1 cellular context compared by ENCODE assay signal in the genomic region with DNA sequence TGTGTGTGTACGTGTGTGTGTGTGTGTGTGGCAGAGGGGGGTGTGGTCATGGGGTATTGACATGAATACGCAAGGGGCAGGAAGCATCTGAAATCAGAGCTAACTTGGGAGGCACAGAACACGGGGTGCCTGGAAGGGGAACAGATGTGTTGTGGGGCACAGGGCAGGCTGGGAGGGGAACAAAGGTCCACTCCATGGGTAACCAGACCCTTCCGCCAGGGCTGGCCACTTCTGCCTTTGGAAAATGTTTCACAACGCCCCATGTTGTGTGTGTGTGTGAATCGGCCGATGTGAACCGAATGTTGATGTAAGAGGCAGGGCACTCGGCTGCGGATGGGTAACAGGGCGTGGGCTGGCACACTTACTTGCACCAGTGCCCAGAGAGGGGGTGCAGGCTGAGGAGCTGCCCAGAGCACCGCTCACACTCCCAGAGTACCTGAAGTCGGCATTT.
TF ChIP-seq lines count a peak whose summit lies in the region.

A gene with protein sequence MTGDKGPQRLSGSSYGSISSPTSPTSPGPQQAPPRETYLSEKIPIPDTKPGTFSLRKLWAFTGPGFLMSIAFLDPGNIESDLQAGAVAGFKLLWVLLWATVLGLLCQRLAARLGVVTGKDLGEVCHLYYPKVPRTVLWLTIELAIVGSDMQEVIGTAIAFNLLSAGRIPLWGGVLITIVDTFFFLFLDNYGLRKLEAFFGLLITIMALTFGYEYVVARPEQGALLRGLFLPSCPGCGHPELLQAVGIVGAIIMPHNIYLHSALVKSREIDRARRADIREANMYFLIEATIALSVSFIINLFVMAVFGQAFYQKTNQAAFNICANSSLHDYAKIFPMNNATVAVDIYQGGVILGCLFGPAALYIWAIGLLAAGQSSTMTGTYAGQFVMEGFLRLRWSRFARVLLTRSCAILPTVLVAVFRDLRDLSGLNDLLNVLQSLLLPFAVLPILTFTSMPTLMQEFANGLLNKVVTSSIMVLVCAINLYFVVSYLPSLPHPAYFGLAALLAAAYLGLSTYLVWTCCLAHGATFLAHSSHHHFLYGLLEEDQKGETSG (plus strand): TSS at position 358 of the 451 bp plus-strand sequence. CDS start 96 bp downstream, outside the sequence.

TF ChIP-seq in HepG2, 621 proteins besides CTCF, POLR2A, EP300 and RAD21 (continued from another document and continues in another):
- TF ChIP-seq BRF2 (CRISPR knock-in tag; IDR thresholded peaks at IDR 0.05) (no peak), ZSCAN9 (CRISPR knock-in tag; IDR thresholded peaks at IDR 0.05; ENCODE audit: borderline replicate concordance) (no peak), MAZ (IDR thresholded peaks at IDR 0.05; ENCODE audit: borderline replicate concordance, low read depth, low read length) (no peak), MAZ (CRISPR knock-in tag; IDR thresholded peaks at IDR 0.05; ENCODE audit: low read depth) (no peak), FOXK2 (IDR thresholded peaks at IDR 0.05) (0 out of 2 replicates have a peak, but pooled peaks have one; percentile 24), RORA (CRISPR knock-in tag; IDR thresholded peaks at IDR 0.05) (no peak), ZNF772 (CRISPR knock-in tag; IDR thresholded peaks at IDR 0.05) (no peak), NFYC (CRISPR knock-in tag; IDR thresholded peaks at IDR 0.05) (no peak), CBX5 (CRISPR knock-in tag; IDR thresholded peaks at IDR 0.05; ENCODE audit: borderline replicate concordance) (no peak), HNRNPH1 (optimal IDR thresholded peaks at IDR 0.05; ENCODE audit: low read depth, low read length) (no peak), RXRA (CRISPR knock-in tag; IDR thresholded peaks at IDR 0.05) (0 out of 2 replicates have a peak, but pooled peaks have one; percentile 15), TCF7L2 (IDR thresholded peaks at IDR 0.05; ENCODE audit: low read depth, low read length) (no peak), HOXA3 (CRISPR knock-in tag; IDR thresholded peaks at IDR 0.05) (0 out of 2 replicates have a peak, but pooled peaks have one; percentile 15), ZNF629 (CRISPR knock-in tag; conservative IDR thresholded peaks at IDR 0.05) (no peak), ZNF33A (CRISPR knock-in tag; IDR thresholded peaks at IDR 0.05; ENCODE audit: borderline replicate concordance) (no peak), U2AF2 (IDR thresholded peaks at IDR 0.05; ENCODE audit: low read depth, low read length) (no peak), MTA3 (CRISPR knock-in tag; IDR thresholded peaks at IDR 0.05) (no peak), GMEB1 (CRISPR knock-in tag; IDR thresholded peaks at IDR 0.05; ENCODE audit: borderline replicate concordance) (no peak), CEBPG (CRISPR knock-in tag; IDR thresholded peaks at IDR 0.05) (peak; percentile 44; the same call in 1 of the 2 replicates), ZNF800 (CRISPR knock-in tag; IDR thresholded peaks at IDR 0.05) (no peak), HNRNPL (IDR thresholded peaks at IDR 0.05; ENCODE audit: low read depth, low read length) (peak; percentile 78), ZBTB3 (CRISPR knock-in tag; IDR thresholded peaks at IDR 0.05; ENCODE audit: borderline replicate concordance, low read depth) (no peak), ZNF75D (CRISPR knock-in tag; IDR thresholded peaks at IDR 0.05; ENCODE audit: borderline replicate concordance) (no peak), ZMAT5 (CRISPR knock-in tag; IDR thresholded peaks at IDR 0.05; ENCODE audit: borderline replicate concordance, low read depth) (no peak), ZBTB37 (CRISPR knock-in tag; IDR thresholded peaks at IDR 0.05) (no peak), RBM39 (IDR thresholded peaks at IDR 0.05; ENCODE audit: low read depth, low read length, poor library complexity, severe bottlenecking) (no peak), TAF15 (IDR thresholded peaks at IDR 0.05; ENCODE audit: low read depth, low read length, poor library complexity, severe bottlenecking) (no peak), KDM4B (CRISPR knock-in tag; IDR thresholded peaks at IDR 0.05) (no peak), MED1 (CRISPR knock-in tag; IDR thresholded peaks at IDR 0.05) (0 out of 2 replicates have a peak, but pooled peaks have one; percentile 31), ZC3H4 (CRISPR knock-in tag; IDR thresholded peaks at IDR 0.05; ENCODE audit: borderline replicate concordance) (no peak), BATF2 (CRISPR knock-in tag; IDR thresholded peaks at IDR 0.05) (no peak; the same call in 1 of the 2 replicates), ZNF792 (CRISPR knock-in tag; IDR thresholded peaks at IDR 0.05) (no peak), PRPF4 (IDR thresholded peaks at IDR 0.05; ENCODE audit: low read depth, low read length, poor library complexity, severe bottlenecking) (no peak), USF2 (IDR thresholded peaks at IDR 0.05; ENCODE audit: low read depth, low read length) (no peak), USF2 (CRISPR knock-in tag; IDR thresholded peaks at IDR 0.05; ENCODE audit: borderline replicate concordance) (no peak), MEIS2 (CRISPR knock-in tag; IDR thresholded peaks at IDR 0.05) (no peak), RFX5 (IDR thresholded peaks at IDR 0.05; ENCODE audit: low read depth, low read length) (no peak), ISX (CRISPR knock-in tag; conservative IDR thresholded peaks at IDR 0.05) (no peak), TP53 (CRISPR knock-in tag; conservative IDR thresholded peaks at IDR 0.05) (no peak), MXI1 (IDR thresholded peaks at IDR 0.05; ENCODE audit: borderline replicate concordance, low read depth, low read length) (no peak)
- TF ChIP-seq, protein P1, sequence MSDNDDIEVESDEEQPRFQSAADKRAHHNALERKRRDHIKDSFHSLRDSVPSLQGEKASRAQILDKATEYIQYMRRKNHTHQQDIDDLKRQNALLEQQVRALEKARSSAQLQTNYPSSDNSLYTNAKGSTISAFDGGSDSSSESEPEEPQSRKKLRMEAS (IDR thresholded peaks at IDR 0.05): no peak
- TF ChIP-seq, protein P2, sequence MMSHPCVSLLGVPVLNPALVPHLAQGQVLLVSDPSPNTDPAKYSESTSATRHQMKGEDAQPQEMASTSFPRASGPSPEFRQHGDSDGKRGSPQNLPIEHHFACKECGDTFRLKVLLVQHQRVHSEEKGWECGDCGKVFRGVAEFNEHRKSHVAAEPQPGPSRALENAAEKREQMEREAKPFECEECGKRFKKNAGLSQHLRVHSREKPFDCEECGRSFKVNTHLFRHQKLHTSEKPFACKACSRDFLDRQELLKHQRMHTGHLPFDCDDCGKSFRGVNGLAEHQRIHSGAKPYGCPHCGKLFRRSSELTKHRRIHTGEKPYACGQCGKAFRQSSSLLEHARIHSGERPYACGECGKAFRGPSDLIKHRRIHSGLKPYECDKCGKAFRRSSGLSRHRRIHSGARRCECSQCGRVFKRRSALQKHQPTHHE (CRISPR knock-in tag; IDR thresholded peaks at IDR 0.05; ENCODE audit: borderline replicate concordance): no peak
- TF ChIP-seq, protein P3, sequence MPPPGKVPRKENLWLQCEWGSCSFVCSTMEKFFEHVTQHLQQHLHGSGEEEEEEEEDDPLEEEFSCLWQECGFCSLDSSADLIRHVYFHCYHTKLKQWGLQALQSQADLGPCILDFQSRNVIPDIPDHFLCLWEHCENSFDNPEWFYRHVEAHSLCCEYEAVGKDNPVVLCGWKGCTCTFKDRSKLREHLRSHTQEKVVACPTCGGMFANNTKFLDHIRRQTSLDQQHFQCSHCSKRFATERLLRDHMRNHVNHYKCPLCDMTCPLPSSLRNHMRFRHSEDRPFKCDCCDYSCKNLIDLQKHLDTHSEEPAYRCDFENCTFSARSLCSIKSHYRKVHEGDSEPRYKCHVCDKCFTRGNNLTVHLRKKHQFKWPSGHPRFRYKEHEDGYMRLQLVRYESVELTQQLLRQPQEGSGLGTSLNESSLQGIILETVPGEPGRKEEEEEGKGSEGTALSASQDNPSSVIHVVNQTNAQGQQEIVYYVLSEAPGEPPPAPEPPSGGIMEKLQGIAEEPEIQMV (CRISPR knock-in tag; IDR thresholded peaks at IDR 0.05; ENCODE audit: low read depth): no peak
- TF ChIP-seq, protein P4, sequence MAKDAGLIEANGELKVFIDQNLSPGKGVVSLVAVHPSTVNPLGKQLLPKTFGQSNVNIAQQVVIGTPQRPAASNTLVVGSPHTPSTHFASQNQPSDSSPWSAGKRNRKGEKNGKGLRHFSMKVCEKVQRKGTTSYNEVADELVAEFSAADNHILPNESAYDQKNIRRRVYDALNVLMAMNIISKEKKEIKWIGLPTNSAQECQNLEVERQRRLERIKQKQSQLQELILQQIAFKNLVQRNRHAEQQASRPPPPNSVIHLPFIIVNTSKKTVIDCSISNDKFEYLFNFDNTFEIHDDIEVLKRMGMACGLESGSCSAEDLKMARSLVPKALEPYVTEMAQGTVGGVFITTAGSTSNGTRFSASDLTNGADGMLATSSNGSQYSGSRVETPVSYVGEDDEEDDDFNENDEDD (CRISPR knock-in tag; IDR thresholded peaks at IDR 0.05; ENCODE audit: borderline replicate concordance): no peak
- TF ChIP-seq, protein P5, sequence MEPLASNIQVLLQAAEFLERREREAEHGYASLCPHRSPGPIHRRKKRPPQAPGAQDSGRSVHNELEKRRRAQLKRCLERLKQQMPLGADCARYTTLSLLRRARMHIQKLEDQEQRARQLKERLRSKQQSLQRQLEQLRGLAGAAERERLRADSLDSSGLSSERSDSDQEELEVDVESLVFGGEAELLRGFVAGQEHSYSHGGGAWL (CRISPR knock-in tag; IDR thresholded peaks at IDR 0.05): no peak
